16 cellular contexts compared by ENCODE assay signal in the genomic region with DNA sequence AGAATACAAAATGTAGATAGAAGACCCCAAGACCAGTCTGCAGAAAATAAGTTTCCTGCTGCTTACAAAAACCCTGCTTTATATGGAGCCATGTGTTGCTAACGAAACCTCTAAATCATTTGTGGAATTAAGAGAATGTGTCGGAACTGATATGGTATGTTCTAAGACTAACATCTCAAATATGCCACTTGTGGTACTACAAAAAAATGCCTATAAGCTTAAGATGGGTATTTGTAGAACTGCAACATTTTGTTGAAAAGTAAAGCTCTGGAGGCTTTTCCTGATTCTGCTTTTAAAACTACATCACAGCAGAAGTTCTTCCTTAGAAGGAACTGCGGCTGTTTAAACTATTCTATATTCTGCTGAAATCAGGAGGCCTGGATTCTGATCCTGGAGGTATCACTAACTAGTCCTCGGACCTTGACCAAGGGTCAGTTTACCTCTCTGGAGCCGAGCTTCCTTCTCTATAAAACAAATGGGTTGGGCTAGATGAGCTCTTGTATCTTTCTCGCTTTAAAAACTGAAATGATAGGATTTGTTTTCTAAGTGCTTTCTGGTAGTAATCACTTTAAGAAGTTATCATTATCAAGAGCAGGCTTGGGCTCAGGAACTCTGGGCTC.
DNase-seq lines count a peak whose midpoint lies in the region; ATAC-seq and TF ChIP-seq lines count a peak whose summit lies in the region.
"Had no signal": no experiment of that assay in that cellular context is flagged by ENCODE, and none has a peak within 500 bp of the region (broad histone marks: within the 10 kb centered on the region; RNA-seq: fewer than 3 reads in every experiment).

No MANE protein-coding gene starts in this region.

- no peaks in the 10 kb centered on the region for H3K27me3 Mint-ChIP-seq in mesothelial cell of epicardium (ENCODE audit: low read depth)
- H3K27me3 Mint-ChIP-seq in CD4-positive, alpha-beta memory T cell, result no peaks in the 10 kb centered on the region
- H3K27me3 Mint-ChIP-seq: brain; stimulated activated naive CD8-positive, alpha-beta T cell treated with anti-CD3 and anti-CD28 coated beads, Interleukin-15, amount 100 ng/mL, for 72 hours had no signal

- no peaks in the 10 kb centered on the region for H3K9me3 ChIP-seq in CD4-positive, alpha-beta memory T cell (ENCODE audit: control insufficient read depth in 1 of 2, low read length in 2 of 2)
- H3K9me3 ChIP-seq: esophagus muscularis mucosa, left ventricle myocardium inferior, MG63 had no signal

- peaks cover 59% of the 10 kb centered on the region for H3K4me1 Mint-ChIP-seq in mesothelial cell of epicardium
- H3K4me1 Mint-ChIP-seq in CD4-positive, alpha-beta memory T cell, result no peaks in the 10 kb centered on the region
- H3K4me1 Mint-ChIP-seq: stimulated activated naive CD8-positive, alpha-beta T cell treated with anti-CD3 and anti-CD28 coated beads, Interleukin-15, amount 100 ng/mL, for 72 hours had no signal

- H3K36me3 ChIP-seq in CD4-positive, alpha-beta memory T cell (ENCODE audit: insufficient read depth, low read length), result no peaks in the 10 kb centered on the region
- H3K36me3 ChIP-seq: MG63 had no signal

- H3K27me3 ChIP-seq in CD4-positive, alpha-beta memory T cell (ENCODE audit: insufficient read depth, low read length), result no peaks in the 10 kb centered on the region
- H3K27me3 ChIP-seq: esophagus muscularis mucosa, MG63 had no signal

- CTCF ChIA-PET in CD4-positive, alpha-beta memory T cell (lab: Charles Lee; ENCODE audit: partially characterized antibody), result no interaction called here

- H3K36me3 Mint-ChIP-seq in mesothelial cell of epicardium, result peaks cover 19% of the 10 kb centered on the region
- peaks cover 55 to 58% of the 10 kb centered on the region in 2 donors for H3K36me3 Mint-ChIP-seq in CD4-positive, alpha-beta memory T cell

- POLR2A ChIA-PET in CD4-positive, alpha-beta memory T cell (lab: Charles Lee; ENCODE audit: partially characterized antibody), result no interaction called here

- H3K9me3 Mint-ChIP-seq in mesothelial cell of epicardium, result peaks cover 4% of the 10 kb centered on the region
- peaks cover 0 to 2% (median 0%) of the 10 kb centered on the region in 8 donors for H3K9me3 Mint-ChIP-seq in CD4-positive, alpha-beta memory T cell
- H3K9me3 Mint-ChIP-seq: stimulated activated naive CD8-positive, alpha-beta T cell treated with anti-CD3 and anti-CD28 coated beads, Interleukin-15, amount 100 ng/mL, for 72 hours had no signal

- H3K27ac ChIP-seq in CD4-positive, alpha-beta memory T cell (ENCODE audit: low read depth, low read length), result no peak overlapping the region
- H3K27ac ChIP-seq: esophagus muscularis mucosa, left ventricle myocardium inferior had no signal

- intact Hi-C loops in CD4-positive, alpha-beta memory T cell (cut with micrococcal nuclease), result no loop called here

- H3K4me1 ChIP-seq in CD4-positive, alpha-beta memory T cell (ENCODE audit: insufficient read depth, low read length), result no peaks in the 10 kb centered on the region

- ATAC-seq in HG02678 (IDR thresholded peaks at IDR 0.05; ENCODE audit: unreplicated experiment) (no peak), HG02938 (IDR thresholded peaks at IDR 0.05; ENCODE audit: unreplicated experiment) (no peak)
- ATAC-seq: stimulated activated naive CD8-positive, alpha-beta T cell treated with anti-CD3 and anti-CD28 coated beads, Interleukin-15, amount 100 ng/mL, for 72 hours had no signal

- H3K4me3 Mint-ChIP-seq in mesothelial cell of epicardium, result no peak overlapping the region
- no peak overlapping the region for H3K4me3 Mint-ChIP-seq in CD4-positive, alpha-beta memory T cell
- H3K4me3 Mint-ChIP-seq: brain; stimulated activated naive CD8-positive, alpha-beta T cell treated with anti-CD3 and anti-CD28 coated beads, Interleukin-15, amount 100 ng/mL, for 72 hours had no signal

- H3K4me3 ChIP-seq in CD4-positive, alpha-beta memory T cell (ENCODE audit: low read length in 2 of 2), result no peak overlapping the region
- H3K4me3 ChIP-seq: esophagus muscularis mucosa, left ventricle myocardium inferior, MG63 had no signal

- no peak for TF ChIP-seq CTCF in mesothelial cell of epicardium (IDR thresholded peaks at IDR 0.05; ENCODE audit: unreplicated experiment)

- DNase-seq in AG08395 (ENCODE audit: low spot score) (peak; percentile 48), M059J (ENCODE audit: low read depth) (peak; percentile 81), dedifferentiated amniotic fluid mesenchymal stem cell (ENCODE audit: extremely low spot score) (peak; percentile 88), mesothelial cell of epicardium (ENCODE audit: low spot score in 2 of 2, unreplicated experiment in 2 of 2) (no peak), inferior parietal cortex (ENCODE audit: extremely low spot score) (no peak)
- DNase-seq in CD4-positive, alpha-beta memory T cell, result no peak
- DNase-seq: activated CD4-positive, alpha-beta T cell treated with anti-CD3 and anti-CD28 coated beads for 48 hours; left ventricle myocardium inferior; MG63; NCI-H1930; NCI-H510A; stimulated activated naive CD8-positive, alpha-beta T cell treated with anti-CD3 and anti-CD28 coated beads, Interleukin-15, amount 100 ng/mL, for 72 hours had no signal

- peak overlapping the region; percentile 95 for H3K27ac Mint-ChIP-seq in mesothelial cell of epicardium
- no peak overlapping the region for H3K27ac Mint-ChIP-seq in CD4-positive, alpha-beta memory T cell

Comparison
In these comparisons a context has a peak if more than half of its experiments do, and no peak if none do; other contexts are left out.
1. DNase-seq: peak in AG08395 (single experiment), M059J (single experiment) and dedifferentiated amniotic fluid mesenchymal stem cell (single experiment); none in mesothelial cell of epicardium (0 of 2), inferior parietal cortex (single experiment) and CD4-positive, alpha-beta memory T cell (0 of 5).